ENCODE assay signal across 2 cellular contexts in genomic region chr6:118580585-118581419, GRCh38.
TF ChIP-seq lines count a peak whose summit lies in the region.

No MANE protein-coding gene starts in this region.

TF ChIP-seq in SK-N-SH, 30 proteins besides CTCF, POLR2A, EP300 and RAD21:
- TF ChIP-seq, protein P1, sequence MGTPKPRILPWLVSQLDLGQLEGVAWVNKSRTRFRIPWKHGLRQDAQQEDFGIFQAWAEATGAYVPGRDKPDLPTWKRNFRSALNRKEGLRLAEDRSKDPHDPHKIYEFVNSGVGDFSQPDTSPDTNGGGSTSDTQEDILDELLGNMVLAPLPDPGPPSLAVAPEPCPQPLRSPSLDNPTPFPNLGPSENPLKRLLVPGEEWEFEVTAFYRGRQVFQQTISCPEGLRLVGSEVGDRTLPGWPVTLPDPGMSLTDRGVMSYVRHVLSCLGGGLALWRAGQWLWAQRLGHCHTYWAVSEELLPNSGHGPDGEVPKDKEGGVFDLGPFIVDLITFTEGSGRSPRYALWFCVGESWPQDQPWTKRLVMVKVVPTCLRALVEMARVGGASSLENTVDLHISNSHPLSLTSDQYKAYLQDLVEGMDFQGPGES (IDR thresholded peaks at IDR 0.05; ENCODE audit: low read depth, low read length), result no peak
- peak; percentile 55; the same call in 1 of the 2 replicates for TF ChIP-seq SMC3 (IDR thresholded peaks at IDR 0.05; ENCODE audit: low read depth, low read length)

TF ChIP-seq in H1, 55 proteins besides CTCF, POLR2A, EP300 and RAD21 (continued from another document):
- 0 out of 2 replicates have a peak, but pooled peaks have one; percentile 22 for TF ChIP-seq MAX (IDR thresholded peaks at IDR 0.05)
- no peak for TF ChIP-seq CBX5 (IDR thresholded peaks at IDR 0.05; ENCODE audit: low read depth, low read length)
